1 cellular context compared by ENCODE assay signal in genomic region chr2:64080179-64080578, GRCh38.
A peak's percentile ranks its signal among the peaks of the same experiment; 100 is the strongest.
TF ChIP-seq lines count a peak whose summit lies in the region.

No MANE protein-coding gene starts in this region.

TF ChIP-seq in K562, 482 proteins besides CTCF, POLR2A, EP300 and RAD21 (continued from another document):
- TF ChIP-seq PRDM10 (IDR thresholded peaks at IDR 0.05; ENCODE audit: partially characterized antibody), result peak; percentile 22
- TF ChIP-seq MAFK (IDR thresholded peaks at IDR 0.05; ENCODE audit: low read length), result peak; percentile 19; the same call in 1 of the 2 replicates
- no peak for TF ChIP-seq GABPA (tag; conservative IDR thresholded peaks at IDR 0.05; ENCODE audit: low read depth)
- TF ChIP-seq PTRF (tag; IDR thresholded peaks at IDR 0.05), result no peak
- TF ChIP-seq LEF1 (IDR thresholded peaks at IDR 0.05), result 0 out of 2 replicates have a peak, but pooled peaks have one; percentile 8
